ENCODE assay signal across 36 cellular contexts in genomic region chr5:112087222-112087621, GRCh38.
"Had no signal": no experiment of that assay in that cellular context is flagged by ENCODE, and none has a peak within 500 bp of the region (broad histone marks: within the 10 kb centered on the region; RNA-seq: fewer than 3 reads in every experiment).

No MANE protein-coding gene starts in this region.

- H3K27me3 ChIP-seq: adrenal gland, body of pancreas, cardiac muscle cell, colonic mucosa, esophagus muscularis mucosa, gastrocnemius medialis, heart left ventricle had no signal

- H3K27me3 Mint-ChIP-seq: activated CD8-positive, alpha-beta memory T cell treated with anti-CD3 and anti-CD28 coated beads, Interleukin-2, amount 10 ng/mL, durations not matched to agents 7 days and 5 days; activated naive CD4-positive, alpha-beta T cell treated with anti-CD3 and anti-CD28 coated beads, Interleukin-2, amount 50 U/mL, for 24 hours; activated naive CD8-positive, alpha-beta T cell treated with anti-CD3 and anti-CD28 coated beads, Interleukin-2, amount 50 U/mL, for 24 hours; T-helper 17 cell had no signal

- DNase-seq: activated CD4-positive, alpha-beta T cell treated with anti-CD3 and anti-CD28 coated beads for 1 hour; activated CD4-positive, alpha-beta T cell treated with anti-CD3 and anti-CD28 coated beads for 4 hours; activated CD4-positive, alpha-beta T cell treated with anti-CD3 and anti-CD28 coated beads, Interleukin-2, amount 50 U/mL, for 1 hour; activated CD4-positive, alpha-beta T cell treated with anti-CD3 and anti-CD28 coated beads, Interleukin-2, amount 50 U/mL, for 48 hours; activated CD8-positive, alpha-beta memory T cell treated with anti-CD3 and anti-CD28 coated beads, Interleukin-2, amount 10 ng/mL, durations not matched to agents 7 days and 5 days; activated CD8-positive, alpha-beta memory T cell treated with anti-CD3 and anti-CD28 coated beads, Interleukin-2, amount 50 U/mL, for 4 hours; activated CD8-positive, alpha-beta T cell treated with anti-CD3 and anti-CD28 coated beads for 36 hours; activated effector memory CD4-positive, alpha-beta T cell treated with anti-CD3 and anti-CD28 coated beads, Interleukin-2, amount 50 U/mL, for 16 hours; activated naive CD4-positive, alpha-beta T cell treated with anti-CD3 and anti-CD28 coated beads for 36 hours; activated naive CD8-positive, alpha-beta T cell treated with anti-CD3 and anti-CD28 coated beads for 36 hours; activated naive CD8-positive, alpha-beta T cell treated with anti-CD3 and anti-CD28 coated beads, Interleukin-2, amount 50 U/mL, for 24 hours; activated T-cell treated with anti-CD3 and anti-CD28 coated beads, Interleukin-2, amount 50 U/mL, for 1 hour; activated T-cell treated with anti-CD3 and anti-CD28 coated beads, Interleukin-2, amount 50 U/mL, for 48 hours; adrenal gland; amygdala; aorta; body of pancreas; central memory CD4-positive, alpha-beta T cell; cerebellar nuclear complex; colonic mucosa; effector CD8-positive, alpha-beta T cell; foreskin keratinocyte; gastrocnemius medialis; glutamatergic neuron; heart left ventricle; T-helper 1 cell; T-helper 17 cell; T1000 had no signal

- H3K9me3 ChIP-seq: adrenal gland, body of pancreas, colonic mucosa, gastrocnemius medialis had no signal

- ATAC-seq: activated CD8-positive, alpha-beta memory T cell treated with anti-CD3 and anti-CD28 coated beads, Interleukin-2, amount 10 ng/mL, durations not matched to agents 7 days and 5 days; activated CD8-positive, alpha-beta T cell treated with anti-CD3 and anti-CD28 coated beads for 36 hours; activated naive CD8-positive, alpha-beta T cell treated with anti-CD3 and anti-CD28 coated beads, Interleukin-2, amount 50 U/mL, for 24 hours; body of pancreas; foreskin keratinocyte; gastrocnemius medialis; heart left ventricle; T-helper 17 cell; WTC11 had no signal

- H3K9me3 Mint-ChIP-seq: activated CD8-positive, alpha-beta T cell treated with anti-CD3 and anti-CD28 coated beads for 36 hours; activated naive CD4-positive, alpha-beta T cell treated with anti-CD3 and anti-CD28 coated beads for 36 hours; activated naive CD4-positive, alpha-beta T cell treated with anti-CD3 and anti-CD28 coated beads, Interleukin-2, amount 50 U/mL, for 24 hours; activated naive CD8-positive, alpha-beta T cell treated with anti-CD3 and anti-CD28 coated beads for 36 hours; activated naive CD8-positive, alpha-beta T cell treated with anti-CD3 and anti-CD28 coated beads, Interleukin-2, amount 50 U/mL, for 24 hours; activated T-helper 1 cell treated with anti-CD3 and anti-CD28 coated beads, Interleukin-12 subunit alpha, Interleukin-12 subunit beta, Interleukin-2, Interleukin-4 antibody, amounts not matched to agents 30 ng/mL and 10 ng/mL and 1 ng/mL, durations not matched to agents 14 hours and 24 hours and 36 hours; activated T-helper 2 cell treated with anti-CD3 and anti-CD28 coated beads, Interferon-gamma antibody, Interleukin-2, Interleukin-4, amounts not matched to agents 10 μg/mL and 5 μg/mL and 100 μg/mL, durations not matched to agents 14 hours and 24 hours and 36 hours; T-helper 2 cell treated with Interferon-gamma antibody and Interleukin-4, amounts not matched to agents 5 μg/mL and 100 μg/mL, for 36 hours; WTC11 had no signal

- H3K27ac ChIP-seq: adrenal gland, body of pancreas, cardiac muscle cell, colonic mucosa, esophagus muscularis mucosa, foreskin keratinocyte, gastrocnemius medialis, heart left ventricle, VCaP had no signal

- H3K4me3 ChIP-seq: adrenal gland, body of pancreas, cardiac muscle cell, colonic mucosa, esophagus muscularis mucosa, gastrocnemius medialis, heart left ventricle had no signal

- H3K4me1 Mint-ChIP-seq: activated CD8-positive, alpha-beta memory T cell treated with anti-CD3 and anti-CD28 coated beads, Interleukin-2, amount 10 ng/mL, durations not matched to agents 7 days and 5 days; activated naive CD4-positive, alpha-beta T cell treated with anti-CD3 and anti-CD28 coated beads, Interleukin-2, amount 50 U/mL, for 24 hours; activated naive CD8-positive, alpha-beta T cell treated with anti-CD3 and anti-CD28 coated beads for 36 hours; activated naive CD8-positive, alpha-beta T cell treated with anti-CD3 and anti-CD28 coated beads, Interleukin-2, amount 50 U/mL, for 24 hours; T-helper 17 cell; WTC11 had no signal

- H3K36me3 ChIP-seq: adrenal gland, cardiac muscle cell, colonic mucosa, esophagus muscularis mucosa, gastrocnemius medialis, heart left ventricle had no signal

- H3K4me1 ChIP-seq: adrenal gland, body of pancreas, colonic mucosa, esophagus muscularis mucosa, foreskin keratinocyte, gastrocnemius medialis, heart left ventricle had no signal

- H3K36me3 Mint-ChIP-seq: activated CD8-positive, alpha-beta memory T cell treated with anti-CD3 and anti-CD28 coated beads, Interleukin-2, amount 10 ng/mL, durations not matched to agents 7 days and 5 days; activated naive CD4-positive, alpha-beta T cell treated with anti-CD3 and anti-CD28 coated beads, Interleukin-2, amount 50 U/mL, for 24 hours; activated naive CD8-positive, alpha-beta T cell treated with anti-CD3 and anti-CD28 coated beads for 36 hours; WTC11 had no signal

- H3K4me3 Mint-ChIP-seq: activated CD8-positive, alpha-beta memory T cell treated with anti-CD3 and anti-CD28 coated beads, Interleukin-2, amount 10 ng/mL, durations not matched to agents 7 days and 5 days; activated CD8-positive, alpha-beta T cell treated with anti-CD3 and anti-CD28 coated beads for 36 hours; activated naive CD4-positive, alpha-beta T cell treated with anti-CD3 and anti-CD28 coated beads for 36 hours; activated naive CD4-positive, alpha-beta T cell treated with anti-CD3 and anti-CD28 coated beads, Interleukin-2, amount 50 U/mL, for 24 hours; activated naive CD8-positive, alpha-beta T cell treated with anti-CD3 and anti-CD28 coated beads for 36 hours; activated naive CD8-positive, alpha-beta T cell treated with anti-CD3 and anti-CD28 coated beads, Interleukin-2, amount 50 U/mL, for 24 hours; activated T-helper 1 cell treated with anti-CD3 and anti-CD28 coated beads, Interleukin-12 subunit alpha, Interleukin-12 subunit beta, Interleukin-2, Interleukin-4 antibody, amounts not matched to agents 30 ng/mL and 10 ng/mL and 1 ng/mL, durations not matched to agents 14 hours and 24 hours and 36 hours; T-helper 17 cell; T-helper 2 cell treated with Interferon-gamma antibody and Interleukin-4, amounts not matched to agents 5 μg/mL and 100 μg/mL, for 36 hours; WTC11 had no signal

- H3K27ac Mint-ChIP-seq: activated CD8-positive, alpha-beta memory T cell treated with anti-CD3 and anti-CD28 coated beads, Interleukin-2, amount 10 ng/mL, durations not matched to agents 7 days and 5 days; activated CD8-positive, alpha-beta T cell treated with anti-CD3 and anti-CD28 coated beads for 36 hours; activated naive CD4-positive, alpha-beta T cell treated with anti-CD3 and anti-CD28 coated beads for 36 hours; activated naive CD4-positive, alpha-beta T cell treated with anti-CD3 and anti-CD28 coated beads, Interleukin-2, amount 50 U/mL, for 24 hours; activated naive CD8-positive, alpha-beta T cell treated with anti-CD3 and anti-CD28 coated beads for 36 hours; activated naive CD8-positive, alpha-beta T cell treated with anti-CD3 and anti-CD28 coated beads, Interleukin-2, amount 50 U/mL, for 24 hours; activated T-helper 1 cell treated with anti-CD3 and anti-CD28 coated beads, Interleukin-12 subunit alpha, Interleukin-12 subunit beta, Interleukin-2, Interleukin-4 antibody, amounts not matched to agents 30 ng/mL and 10 ng/mL and 1 ng/mL, durations not matched to agents 14 hours and 24 hours and 36 hours; activated T-helper 2 cell treated with anti-CD3 and anti-CD28 coated beads, Interferon-gamma antibody, Interleukin-2, Interleukin-4, amounts not matched to agents 10 μg/mL and 5 μg/mL and 100 μg/mL, durations not matched to agents 14 hours and 24 hours and 36 hours; T-helper 17 cell; T-helper 2 cell treated with Interferon-gamma antibody and Interleukin-4, amounts not matched to agents 5 μg/mL and 100 μg/mL, for 36 hours; WTC11 had no signal
